In the genomic region with DNA sequence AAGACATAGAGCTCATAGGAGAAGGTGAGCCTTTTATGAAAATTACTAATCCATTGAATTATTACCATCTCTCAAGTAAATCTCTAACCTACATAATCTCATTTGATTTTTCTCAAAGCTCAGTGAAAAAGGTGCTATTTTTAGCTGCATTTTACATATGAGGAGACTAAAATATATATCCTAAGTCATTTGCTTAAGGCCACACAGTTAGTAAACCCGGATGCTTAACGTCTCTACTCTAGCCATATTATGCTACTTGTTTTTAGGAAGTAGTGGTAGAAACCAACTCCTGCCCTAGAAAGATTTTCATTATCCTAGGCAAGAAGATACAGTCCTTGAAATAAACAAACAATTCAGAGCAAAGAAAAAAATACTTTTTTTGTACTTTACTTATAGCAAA, we compare ENCODE assay signal across 20 cellular contexts.
DNase-seq lines count a peak whose midpoint lies in the region; ATAC-seq and TF ChIP-seq lines count a peak whose summit lies in the region.
"Had no signal": no experiment of that assay in that cellular context is flagged by ENCODE, and none has a peak within 500 bp of the region (broad histone marks: within the 10 kb centered on the region; RNA-seq: fewer than 3 reads in every experiment).

No MANE protein-coding gene starts in this region.

- no peak overlapping the region for H3K27ac ChIP-seq in caudate nucleus (ENCODE audit: low read depth, low read length)
- H3K27ac ChIP-seq: A549, C4-2B had no signal

- ATAC-seq in GM18511 (IDR thresholded peaks at IDR 0.05; ENCODE audit: unreplicated experiment): peak; percentile 76
- peak; percentile 86 for ATAC-seq in GM21390 (IDR thresholded peaks at IDR 0.05; ENCODE audit: unreplicated experiment)
- ATAC-seq in HG02870 (IDR thresholded peaks at IDR 0.05; ENCODE audit: unreplicated experiment): peak; percentile 59
- peak; percentile 55 for ATAC-seq in HG03571 (IDR thresholded peaks at IDR 0.05; ENCODE audit: unreplicated experiment)
- ATAC-seq: A549, PC-3, T-cell had no signal

- no peak overlapping the region for H3K4me3 Mint-ChIP-seq in CD14-positive monocyte
- no peak overlapping the region for H3K4me3 Mint-ChIP-seq in activated CD4-positive, alpha-beta T cell treated with anti-CD3 and anti-CD28 coated beads, Interleukin-2, amount 10 ng/mL, durations not matched to agents 7 days and 5 days
- H3K4me3 Mint-ChIP-seq: T-cell had no signal

- CTCF ChIA-PET in activated CD4-positive, alpha-beta T cell treated with anti-CD3 and anti-CD28 coated beads, Interleukin-2, amount 10 ng/mL, durations not matched to agents 7 days and 5 days (lab: Charles Lee): interaction anchor here (0.9 to 1.5 kb wide), 2 partner anchors 9 to 16 kb away, joined by 3 to 4 read pairs; no protein-coding TSS in a partner anchor

- H3K36me3 Mint-ChIP-seq in CD14-positive monocyte: no peaks in the 10 kb centered on the region
- H3K36me3 Mint-ChIP-seq in activated CD4-positive, alpha-beta T cell treated with anti-CD3 and anti-CD28 coated beads, Interleukin-2, amount 10 ng/mL, durations not matched to agents 7 days and 5 days (ENCODE audit: low read depth): no peaks in the 10 kb centered on the region
- H3K36me3 Mint-ChIP-seq: T-cell had no signal

- H3K9me3 Mint-ChIP-seq in CD14-positive monocyte: peaks cover 0 to 10% (median 7%) of the 10 kb centered on the region in 7 donors
- H3K9me3 Mint-ChIP-seq in activated CD4-positive, alpha-beta T cell treated with anti-CD3 and anti-CD28 coated beads, Interleukin-2, amount 10 ng/mL, durations not matched to agents 7 days and 5 days: no peaks in the 10 kb centered on the region
- H3K9me3 Mint-ChIP-seq: T-cell had no signal

- DNase-seq in amniotic stem cell (lab: John Stamatoyannopoulos, UW): no peak
- DNase-seq in caudate nucleus (lab: John Stamatoyannopoulos, UW): no peak
- DNase-seq in CD14-positive monocyte (ENCODE audit: low spot score): no peak
- no peak for DNase-seq in activated CD4-positive, alpha-beta T cell treated with anti-CD3 and anti-CD28 coated beads, Interleukin-2, amount 10 ng/mL, durations not matched to agents 7 days and 5 days
- DNase-seq: Calu3, DMS79 treated with DMSO at 0.1 percent for 48 hours, GDM1, HCEC 1CT, KG1, NCI-H1105, NCI-H1694 treated with DMSO at 0.1 percent for 48 hours, NCI-H748 treated with DMSO at 0.1 percent for 48 hours, PC-3, T-cell had no signal

- TF ChIP-seq CTCF in CD14-positive monocyte (IDR thresholded peaks at IDR 0.05): no peak

- peaks cover 0 to 4% (median 0%) of the 10 kb centered on the region in 3 donors for H3K27me3 Mint-ChIP-seq in CD14-positive monocyte (ENCODE audit: low read depth in 3 of 3)
- H3K27me3 Mint-ChIP-seq in activated CD4-positive, alpha-beta T cell treated with anti-CD3 and anti-CD28 coated beads, Interleukin-2, amount 10 ng/mL, durations not matched to agents 7 days and 5 days: peaks cover 11% of the 10 kb centered on the region

- no peaks in the 10 kb centered on the region for H3K4me1 Mint-ChIP-seq in CD14-positive monocyte
- no peaks in the 10 kb centered on the region for H3K4me1 Mint-ChIP-seq in activated CD4-positive, alpha-beta T cell treated with anti-CD3 and anti-CD28 coated beads, Interleukin-2, amount 10 ng/mL, durations not matched to agents 7 days and 5 days
- H3K4me1 Mint-ChIP-seq: T-cell had no signal

- intact Hi-C loops in CD14-positive monocyte (cut with micrococcal nuclease): no loop called here

- H3K27ac Mint-ChIP-seq in CD14-positive monocyte: no peak overlapping the region
- no peak overlapping the region for H3K27ac Mint-ChIP-seq in activated CD4-positive, alpha-beta T cell treated with anti-CD3 and anti-CD28 coated beads, Interleukin-2, amount 10 ng/mL, durations not matched to agents 7 days and 5 days
- H3K27ac Mint-ChIP-seq: T-cell had no signal

- POLR2A ChIA-PET in activated CD4-positive, alpha-beta T cell treated with anti-CD3 and anti-CD28 coated beads, Interleukin-2, amount 10 ng/mL, durations not matched to agents 7 days and 5 days (lab: Charles Lee): no interaction called here
